ENCODE assay signal across 8 cellular contexts in the genomic region with DNA sequence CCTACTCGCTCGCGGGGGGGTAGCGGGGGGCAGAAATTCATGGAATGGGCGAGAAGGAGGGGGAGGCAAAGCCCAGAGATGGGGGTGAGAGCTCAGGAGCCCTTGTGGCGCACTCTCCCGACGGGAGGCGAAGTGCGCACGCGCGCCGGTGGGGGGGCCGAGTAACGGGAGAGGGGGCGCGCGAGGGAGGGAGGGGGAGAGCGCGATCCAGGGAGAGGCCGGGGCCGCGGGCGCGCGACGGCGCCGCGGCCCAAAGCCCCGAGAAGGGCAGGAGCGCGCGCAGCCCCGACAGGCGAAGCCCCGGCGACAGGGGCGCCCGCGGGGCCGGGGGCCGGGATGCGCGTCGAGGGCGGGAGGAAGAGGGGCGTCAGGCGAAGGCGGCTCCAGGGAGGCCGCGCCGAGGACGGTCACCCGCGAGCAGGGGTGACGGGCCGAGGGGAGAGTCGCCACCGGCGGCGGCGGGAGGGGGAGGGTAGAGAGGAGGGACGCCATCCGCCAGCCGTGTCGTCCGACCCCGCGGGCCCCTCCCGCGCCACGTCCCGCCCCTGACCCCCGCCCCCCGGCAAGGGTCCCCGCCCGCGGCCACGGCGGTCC. TPM values are rescaled to one million over a fixed set of nuclear protein-coding genes. Genes with fewer than 3 reads are reported as not detected.
DNase-seq lines count a peak whose midpoint lies in the region; ATAC-seq, FAIRE-seq and TF ChIP-seq lines count a peak whose summit lies in the region.

No MANE protein-coding gene starts in this region.

- FAIRE-seq in GM12892 (lab: Jason Lieb, UNC): peak; percentile 72

- intact Hi-C loops in activated B cell treated with CpG ODN at 0.5 μM for 24 hours (cut with micrococcal nuclease): loop anchor here (1.0 to 5.0 kb wide), 7 partner anchors 35 to 420 kb away; a partner anchor contains a TSS

- TF ChIP-seq POLR2A in GM12892 (IDR thresholded peaks at IDR 0.05; ENCODE audit: low read depth, low read length): no peak

- peak; percentile 56 for DNase-seq in GM12892 (ENCODE audit: insufficient read length)
- DNase-seq in NCI-H146 treated with DMSO at 0.1 percent for 48 hours (lab: John Stamatoyannopoulos, UW; ENCODE audit: unreplicated experiment): peak; percentile 33
- DNase-seq in activated B cell treated with CpG ODN at 0.5 μM for 24 hours: peak; percentile 57
- DNase-seq in cardiac fibroblast (ENCODE audit: low read depth in 2 of 2): peak; percentile 43 to 73
- DNase-seq in iris pigment epithelial cell (ENCODE audit: low read depth): peak; percentile 53
- DNase-seq in stimulated activated CD4-positive, alpha-beta T cell treated with anti-CD3 and anti-CD28 coated beads, Interleukin-12 subunit alpha, Interleukin-12 subunit beta, amount 100 ng/mL, for 4 hours: peak; percentile 66
- no peak for DNase-seq in KG1 (lab: John Stamatoyannopoulos, UW)

- H3K27ac Mint-ChIP-seq in activated B cell treated with CpG ODN at 0.5 μM for 24 hours: peak overlapping the region; percentile 85

- peaks cover 47% of the 10 kb centered on the region for H3K4me1 Mint-ChIP-seq in activated B cell treated with CpG ODN at 0.5 μM for 24 hours

- POLR2A ChIA-PET in activated B cell treated with CpG ODN at 0.5 μM for 24 hours (lab: Charles Lee): interaction anchor here (1.0 kb wide), 1 partner anchor 303 kb away, joined by 4 read pairs; a partner anchor contains a TSS

- peaks cover 5% of the 10 kb centered on the region for H3K36me3 Mint-ChIP-seq in activated B cell treated with CpG ODN at 0.5 μM for 24 hours (ENCODE audit: low read depth)

- H3K4me3 Mint-ChIP-seq in activated B cell treated with CpG ODN at 0.5 μM for 24 hours: peak overlapping the region; percentile 90

- ATAC-seq in HG02642 (IDR thresholded peaks at IDR 0.05; ENCODE audit: poor library complexity, unreplicated experiment): peak; percentile 48
- peak; percentile 44 for ATAC-seq in activated B cell treated with CpG ODN at 0.5 μM for 24 hours (ENCODE audit: low read depth)

- peaks cover 2% of the 10 kb centered on the region for H3K27me3 Mint-ChIP-seq in activated B cell treated with CpG ODN at 0.5 μM for 24 hours

- no peaks in the 10 kb centered on the region for H3K9me3 Mint-ChIP-seq in activated B cell treated with CpG ODN at 0.5 μM for 24 hours

- TF ChIP-seq CTCF in activated B cell treated with CpG ODN at 0.5 μM for 24 hours (IDR thresholded peaks at IDR 0.05): no peak
- no peak for TF ChIP-seq CTCF in cardiac fibroblast (IDR thresholded peaks at IDR 0.05; ENCODE audit: low read depth, low read length)

- H3K4me3 ChIP-seq in cardiac fibroblast (replicated peaks in 1 of 2; ENCODE audit: low read depth in 2 of 2, low read length in 2 of 2): peak overlapping the region; percentile 55 to 63

- CTCF ChIA-PET in activated B cell treated with CpG ODN at 0.5 μM for 24 hours (lab: Charles Lee): no interaction called here

RNA-seq across cellular contexts. Expression of a gene that starts 0.4 kb away (rescaled TPM):
- 17.3 TPM for polyA plus RNA-seq in GM12892 (2012; ENCODE audit: missing spikeins)
- total RNA-seq in activated B cell treated with CpG ODN at 0.5 μM for 24 hours: 56.8 and 69.0 TPM in 2 replicates

RNA-seq across cellular contexts. Expression of a gene that starts 46.9 kb away (rescaled TPM):
- polyA plus RNA-seq in GM12892 (2012; ENCODE audit: missing spikeins): not detected
- not detected in 2 replicates for total RNA-seq in activated B cell treated with CpG ODN at 0.5 μM for 24 hours
